18 cellular contexts compared by ENCODE assay signal in genomic region chr1:100982783-100983182, GRCh38.
"Had no signal": no experiment of that assay in that cellular context is flagged by ENCODE, and none has a peak within 500 bp of the region (broad histone marks: within the 10 kb centered on the region; RNA-seq: fewer than 3 reads in every experiment).

No MANE protein-coding gene starts in this region.

- H3K4me3 Mint-ChIP-seq: activated CD4-positive, alpha-beta memory T cell treated with anti-CD3 and anti-CD28 coated beads, Interleukin-2, amount 10 ng/mL, durations not matched to agents 7 days and 5 days; activated naive CD8-positive, alpha-beta T cell treated with anti-CD3 and anti-CD28 coated beads, Interleukin-2, amount 10 ng/mL, durations not matched to agents 7 days and 5 days; brain; dendritic cell treated with granulocyte-macrophage colony-stimulating factor and Interleukin-4, amounts not matched to agents 40 ng/mL and 50 ng/mL, for 4 days; nephron progenitor cell; T-helper 1 cell treated with Interleukin-12 subunit alpha and Interleukin-12 subunit beta and Interleukin-4 antibody, amounts not matched to agents 30 μg/mL and 1 μg/mL, for 36 hours; type B pancreatic cell had no signal

- H3K4me1 Mint-ChIP-seq: nephron progenitor cell had no signal

- H3K9me3 Mint-ChIP-seq: brain; dendritic cell treated with granulocyte-macrophage colony-stimulating factor and Interleukin-4, amounts not matched to agents 40 ng/mL and 50 ng/mL, for 4 days; nephron progenitor cell; T-helper 1 cell treated with Interleukin-12 subunit alpha and Interleukin-12 subunit beta and Interleukin-4 antibody, amounts not matched to agents 30 μg/mL and 1 μg/mL, for 36 hours; type B pancreatic cell had no signal

- DNase-seq: activated CD4-positive, alpha-beta memory T cell treated with anti-CD3 and anti-CD28 coated beads, Interleukin-2, amount 10 ng/mL, durations not matched to agents 7 days and 5 days; activated CD4-positive, alpha-beta T cell treated with anti-CD3 and anti-CD28 coated beads for 4 hours; activated naive CD4-positive, alpha-beta T cell; activated naive CD8-positive, alpha-beta T cell treated with anti-CD3 and anti-CD28 coated beads, Interleukin-2, amount 10 ng/mL, durations not matched to agents 7 days and 5 days; effector memory CD4-positive, alpha-beta T cell; head of caudate nucleus; left colon; nephron progenitor cell; occipital lobe; stimulated activated CD4-positive, alpha-beta T cell treated with anti-CD3 and anti-CD28 coated beads, Interleukin-15, amount 100 ng/mL, for 24 hours; stimulated activated CD4-positive, alpha-beta T cell treated with anti-CD3 and anti-CD28 coated beads, Interleukin-4, amount 100 ng/mL, for 1 hour; stimulated activated naive CD8-positive, alpha-beta T cell treated with anti-CD3 and anti-CD28 coated beads, Interleukin-15, Interleukin-2, amounts not matched to agents 100 U/mL and 50 U/mL, for 24 hours had no signal

- ATAC-seq: left colon; stimulated activated naive CD8-positive, alpha-beta T cell treated with anti-CD3 and anti-CD28 coated beads, Interleukin-15, Interleukin-2, amounts not matched to agents 100 U/mL and 50 U/mL, for 24 hours had no signal

- H3K27ac ChIP-seq: epithelial cell of prostate, skin epidermis had no signal

- H3K27ac Mint-ChIP-seq: activated CD4-positive, alpha-beta memory T cell treated with anti-CD3 and anti-CD28 coated beads, Interleukin-2, amount 10 ng/mL, durations not matched to agents 7 days and 5 days; activated naive CD8-positive, alpha-beta T cell treated with anti-CD3 and anti-CD28 coated beads, Interleukin-2, amount 10 ng/mL, durations not matched to agents 7 days and 5 days; brain; dendritic cell treated with granulocyte-macrophage colony-stimulating factor and Interleukin-4, amounts not matched to agents 40 ng/mL and 50 ng/mL, for 4 days; nephron progenitor cell; T-helper 1 cell treated with Interleukin-12 subunit alpha and Interleukin-12 subunit beta and Interleukin-4 antibody, amounts not matched to agents 30 μg/mL and 1 μg/mL, for 36 hours; type B pancreatic cell had no signal

- H3K4me3 ChIP-seq: skin epidermis had no signal

- H3K27me3 Mint-ChIP-seq: activated CD4-positive, alpha-beta memory T cell treated with anti-CD3 and anti-CD28 coated beads, Interleukin-2, amount 10 ng/mL, durations not matched to agents 7 days and 5 days; activated naive CD8-positive, alpha-beta T cell treated with anti-CD3 and anti-CD28 coated beads, Interleukin-2, amount 10 ng/mL, durations not matched to agents 7 days and 5 days; brain; dendritic cell treated with granulocyte-macrophage colony-stimulating factor and Interleukin-4, amounts not matched to agents 40 ng/mL and 50 ng/mL, for 4 days; type B pancreatic cell had no signal
